In genomic region chr20:50285376-50286173, GRCh38 we compare ENCODE assay signal across 8 cellular contexts.
DNase-seq lines count a peak whose midpoint lies in the region; ATAC-seq and TF ChIP-seq lines count a peak whose summit lies in the region.

No MANE protein-coding gene starts in this region.

- BruUV-seq in Caco-2 (replicated peaks; lab: Mats Ljungman, UMichigan): no TSS peak

- H3K27ac Mint-ChIP-seq in memory B cell (peak overlapping the region; percentile 10), immature natural killer cell (no peak overlapping the region), Caco-2 (ENCODE audit: unreplicated experiment) (no peak overlapping the region)

- H3K36me3 Mint-ChIP-seq in memory B cell (no peaks in the 10 kb centered on the region), immature natural killer cell (peaks cover 0 to 6% (median 0%) of the 10 kb centered on the region in 3 donors), Caco-2 (ENCODE audit: insufficient read depth, unreplicated experiment) (no peaks in the 10 kb centered on the region)

- H3K9me3 Mint-ChIP-seq in memory B cell: no peaks in the 10 kb centered on the region
- H3K9me3 Mint-ChIP-seq in immature natural killer cell: no peaks in the 10 kb centered on the region
- H3K9me3 Mint-ChIP-seq in Caco-2 (ENCODE audit: unreplicated experiment): no peaks in the 10 kb centered on the region

- H3K4me3 ChIP-seq in ascending aorta (no peak overlapping the region), Caco-2 (ENCODE audit: low read depth, low read length) (no peak overlapping the region)

- H3K4me1 Mint-ChIP-seq in memory B cell (peaks cover 17% of the 10 kb centered on the region), immature natural killer cell (peaks cover 8 to 15% of the 10 kb centered on the region in 2 donors), Caco-2 (ENCODE audit: low read depth, unreplicated experiment) (no peaks in the 10 kb centered on the region)

- ATAC-seq in HG02642 (IDR thresholded peaks at IDR 0.05; ENCODE audit: poor library complexity, unreplicated experiment) (peak; percentile 48), memory B cell (ENCODE audit: low read depth) (peak; percentile 82)

- H3K27me3 Mint-ChIP-seq in memory B cell (peaks cover 29% of the 10 kb centered on the region), immature natural killer cell (ENCODE audit: low read depth in 3 of 3) (peaks cover 4 to 12% (median 6%) of the 10 kb centered on the region in 3 donors), Caco-2 (ENCODE audit: insufficient read depth, unreplicated experiment) (no peaks in the 10 kb centered on the region)

- no peaks in the 10 kb centered on the region for H3K9me3 ChIP-seq in ascending aorta
- H3K9me3 ChIP-seq in Caco-2: no peaks in the 10 kb centered on the region

- CTCF ChIA-PET in Caco-2 (lab: Charles Lee): interaction anchor here (0.6 to 1.3 kb wide), 4 partner anchors 12 to 87 kb away, joined by 3 to 4 read pairs (median 4); no protein-coding TSS in a partner anchor

- H3K36me3 ChIP-seq in ascending aorta (no peaks in the 10 kb centered on the region), Caco-2 (ENCODE audit: control insufficient read depth, insufficient read depth, low read length) (no peaks in the 10 kb centered on the region)

- POLR2A ChIA-PET in Caco-2 (lab: Charles Lee): no interaction called here

- H3K4me1 ChIP-seq in ascending aorta (peaks cover 6 to 21% of the 10 kb centered on the region in 2 donors), Caco-2 (peaks cover 21% of the 10 kb centered on the region)

- intact Hi-C loops in ascending aorta (cut with DNase I) (no loop called here), Caco-2 (cut with micrococcal nuclease; ENCODE audit: unreplicated experiment) (no loop called here)

- no peaks in the 10 kb centered on the region for H3K27me3 ChIP-seq in ascending aorta
- H3K27me3 ChIP-seq in Caco-2 (replicated peaks; ENCODE audit: control insufficient read depth, insufficient read depth, low read length): no peaks in the 10 kb centered on the region

- peak overlapping the region; percentile 35 to 70 for H3K27ac ChIP-seq in ascending aorta

- peak; percentile 69 for DNase-seq in GM03348 (ENCODE audit: low spot score)
- no peak for DNase-seq in ascending aorta (ENCODE audit: low spot score in 2 of 2)
- DNase-seq in memory B cell (ENCODE audit: low spot score in 2 of 2): peak in 1 of 2 donors; percentile 24
- DNase-seq in immature natural killer cell: no peak
- DNase-seq in Caco-2: no peak
- DNase-seq in MV-4-11 (lab: John Stamatoyannopoulos, UW): no peak
- no peak for DNase-seq in A172 (ENCODE audit: low spot score)

- no peak for TF ChIP-seq CTCF in ascending aorta (IDR thresholded peaks at IDR 0.05)
- no peak for TF ChIP-seq CTCF in Caco-2 (IDR thresholded peaks at IDR 0.05; ENCODE audit: insufficient read depth in 1 of 2, low read depth in 1 of 2, low read length in 1 of 2, severe bottlenecking in 1 of 2, unreplicated experiment in 1 of 2)

- H3K4me3 Mint-ChIP-seq in memory B cell (peak overlapping the region; percentile 64), immature natural killer cell (no peak overlapping the region), Caco-2 (ENCODE audit: unreplicated experiment) (no peak overlapping the region)
